Comparison of ENCODE assay signal across 8 cellular contexts in the genomic region with DNA sequence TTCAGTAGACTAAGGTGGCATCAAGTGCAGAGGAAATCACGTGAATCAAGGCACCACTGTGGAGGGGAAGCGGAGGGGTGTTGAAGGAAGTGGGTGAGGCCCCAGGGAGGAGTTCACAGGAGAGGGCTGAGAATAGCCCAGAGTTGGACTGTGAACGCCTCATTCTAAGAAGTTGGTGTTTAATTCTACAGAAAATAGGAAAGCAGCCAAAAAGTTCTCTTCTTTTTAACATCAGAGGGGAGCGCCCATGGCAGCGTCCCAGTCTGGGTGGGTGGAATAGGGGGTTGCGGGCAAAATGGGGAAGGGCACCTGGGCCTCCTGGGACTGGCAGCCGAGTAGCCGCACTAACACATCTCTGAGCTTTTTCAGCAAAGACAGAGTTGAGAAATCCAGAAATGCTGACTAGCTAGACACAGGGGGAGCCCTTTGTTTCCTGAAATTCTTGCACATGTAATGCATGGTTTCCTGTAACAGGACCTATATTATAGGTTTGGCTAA.
DNase-seq lines count a peak whose midpoint lies in the region; ATAC-seq, FAIRE-seq and TF ChIP-seq lines count a peak whose summit lies in the region.

No MANE protein-coding gene starts in this region.

- no peak overlapping the region for H3K27ac ChIP-seq in keratinocyte (ENCODE audit: control insufficient read depth, insufficient read depth, low read length)
- no peak overlapping the region for H3K27ac ChIP-seq in ascending aorta

- peak; percentile 68 for ATAC-seq in HG03354 (IDR thresholded peaks at IDR 0.05; ENCODE audit: poor library complexity, severe bottlenecking, unreplicated experiment)
- ATAC-seq in stimulated activated effector memory CD8-positive, alpha-beta T cell treated with anti-CD3 and anti-CD28 coated beads, Interleukin-12 subunit alpha, Interleukin-12 subunit beta, amount 100 ng/mL, for 72 hours: peak; percentile 95

- H3K4me2 ChIP-seq in keratinocyte (ENCODE audit: control insufficient read depth, extremely low read depth, insufficient read depth, low read depth, low read length): no peak overlapping the region

- H3K9me3 ChIP-seq in keratinocyte (ENCODE audit: control insufficient read depth, low read depth, low read length) (no peaks in the 10 kb centered on the region), ascending aorta (no peaks in the 10 kb centered on the region)

- intact Hi-C loops in ascending aorta (cut with DNase I): no loop called here

- H3K9me3 Mint-ChIP-seq in stimulated activated effector memory CD8-positive, alpha-beta T cell treated with anti-CD3 and anti-CD28 coated beads, Interleukin-12 subunit alpha, Interleukin-12 subunit beta, amount 100 ng/mL, for 72 hours: no peaks in the 10 kb centered on the region

- H3K4me1 ChIP-seq in keratinocyte (ENCODE audit: control insufficient read depth, extremely low read depth, insufficient read depth, low read length) (peaks cover 3% of the 10 kb centered on the region), ascending aorta (peaks cover 0 to 7% of the 10 kb centered on the region in 2 donors)

- H3K4me1 Mint-ChIP-seq in stimulated activated effector memory CD8-positive, alpha-beta T cell treated with anti-CD3 and anti-CD28 coated beads, Interleukin-12 subunit alpha, Interleukin-12 subunit beta, amount 100 ng/mL, for 72 hours: peaks cover 26% of the 10 kb centered on the region

- FAIRE-seq in GM19239 (lab: Jason Lieb, UNC): peak; percentile 60
- FAIRE-seq in keratinocyte (lab: Jason Lieb, UNC): no peak

- H2AFZ ChIP-seq in keratinocyte (ENCODE audit: control insufficient read depth, low read length): peak overlapping the region; percentile 20

- dilution Hi-C loops in keratinocyte (cut with MboI; ENCODE audit: extremely low pct_ligation_motif_present, low sequenced_read_pairs): no loop called here

- no peak overlapping the region for H3K4me3 ChIP-seq in keratinocyte (ENCODE audit: control insufficient read depth in 2 of 3, extremely low read depth in 1 of 3, insufficient read depth in 2 of 3, low read depth in 1 of 3, low read length in 3 of 3)
- H3K4me3 ChIP-seq in ascending aorta: peak overlapping the region in 1 of 2 donors; percentile 18

- H3K27ac Mint-ChIP-seq in stimulated activated effector memory CD8-positive, alpha-beta T cell treated with anti-CD3 and anti-CD28 coated beads, Interleukin-12 subunit alpha, Interleukin-12 subunit beta, amount 100 ng/mL, for 72 hours: peak overlapping the region; percentile 94

- no peaks in the 10 kb centered on the region for H3K36me3 Mint-ChIP-seq in stimulated activated effector memory CD8-positive, alpha-beta T cell treated with anti-CD3 and anti-CD28 coated beads, Interleukin-12 subunit alpha, Interleukin-12 subunit beta, amount 100 ng/mL, for 72 hours

- H3K27me3 ChIP-seq in keratinocyte (ENCODE audit: control insufficient read depth, extremely low read depth, insufficient read depth, low read length) (no peaks in the 10 kb centered on the region), ascending aorta (no peaks in the 10 kb centered on the region)

- H4K20me1 ChIP-seq in keratinocyte (ENCODE audit: control insufficient read depth, extremely low read depth, insufficient read depth, low read length): no peaks in the 10 kb centered on the region

- H3K36me3 ChIP-seq in keratinocyte (ENCODE audit: control insufficient read depth in 2 of 2, extremely low read depth in 1 of 2, insufficient read depth in 2 of 2, low read length in 2 of 2) (no peaks in the 10 kb centered on the region), ascending aorta (no peaks in the 10 kb centered on the region)

- peak overlapping the region; percentile 63 for H3K4me3 Mint-ChIP-seq in stimulated activated effector memory CD8-positive, alpha-beta T cell treated with anti-CD3 and anti-CD28 coated beads, Interleukin-12 subunit alpha, Interleukin-12 subunit beta, amount 100 ng/mL, for 72 hours

- H3K9me1 ChIP-seq in keratinocyte (ENCODE audit: control insufficient read depth, extremely low read depth, insufficient read depth, low read length): peaks cover 2% of the 10 kb centered on the region

- H3K9ac ChIP-seq in keratinocyte (ENCODE audit: control insufficient read depth, extremely low read depth, insufficient read depth, low read length): no peak overlapping the region

- H3K79me2 ChIP-seq in keratinocyte (ENCODE audit: control insufficient read depth, insufficient read depth, low read length): no peaks in the 10 kb centered on the region

- DNase-seq in GM19239 (ENCODE audit: insufficient read length, low spot score): no peak
- peak; percentile 55 for DNase-seq in activated CD4-positive, alpha-beta T cell treated with anti-CD3 and anti-CD28 coated beads for 48 hours
- no peak for DNase-seq in keratinocyte (ENCODE audit: low read depth, low spot score)
- peak; percentile 9 to 62 for DNase-seq in stimulated activated effector memory CD8-positive, alpha-beta T cell treated with anti-CD3 and anti-CD28 coated beads, Interleukin-12 subunit alpha, Interleukin-12 subunit beta, amount 100 ng/mL, for 72 hours (ENCODE audit: low spot score in 2 of 2)
- no peak for DNase-seq in NCI-H510A treated with DMSO at 0.1 percent for 48 hours (lab: John Stamatoyannopoulos, UW)
- no peak for DNase-seq in ascending aorta (ENCODE audit: low spot score in 2 of 2)
- no peak for DNase-seq in Ammon's horn (ENCODE audit: low spot score)

- no peak for TF ChIP-seq CTCF in keratinocyte (optimal IDR thresholded peaks at IDR 0.05 in 1 of 3, IDR thresholded peaks at IDR 0.05 in 1 of 3, conservative IDR thresholded peaks at IDR 0.05 in 1 of 3; ENCODE audit: extremely low read depth in 1 of 3, insufficient read depth in 2 of 3, low read length in 3 of 3)
- no peak for TF ChIP-seq CTCF in ascending aorta (IDR thresholded peaks at IDR 0.05)

Comparison
In these comparisons a context has a peak if more than half of its experiments do, and no peak if none do; other contexts are left out.
1. DNase-seq: peak in activated CD4-positive, alpha-beta T cell treated with anti-CD3 and anti-CD28 coated beads for 48 hours (single experiment) and stimulated activated effector memory CD8-positive, alpha-beta T cell treated with anti-CD3 and anti-CD28 coated beads, Interleukin-12 subunit alpha, Interleukin-12 subunit beta, amount 100 ng/mL, for 72 hours (2 of 2); none in GM19239 (single experiment), keratinocyte (single experiment), NCI-H510A treated with DMSO at 0.1 percent for 48 hours (single experiment), ascending aorta (0 of 2) and Ammon's horn (single experiment).